In genomic region chr17:17020821-17021193, GRCh38 we compare ENCODE assay signal across 1 cellular context.
TF ChIP-seq lines count a peak whose summit lies in the region.

No MANE protein-coding gene starts in this region.

TF ChIP-seq in HepG2, 621 proteins besides CTCF, POLR2A, EP300 and RAD21:
- 0 out of 2 replicates have a peak, but pooled peaks have one; percentile 3 for TF ChIP-seq ARID4A (CRISPR knock-in tag; IDR thresholded peaks at IDR 0.05; ENCODE audit: borderline replicate concordance)
- TF ChIP-seq EEA1 (CRISPR knock-in tag; IDR thresholded peaks at IDR 0.05; ENCODE audit: borderline replicate concordance) = no peak
